Comparison of ENCODE assay signal across 3 cellular contexts in genomic region chrX:115732530-115732929, GRCh38.
TF ChIP-seq lines count a peak whose summit lies in the region.

No MANE protein-coding gene starts in this region.

TF ChIP-seq in HCT116, 20 proteins besides CTCF, POLR2A, EP300 and RAD21:
- TF ChIP-seq ZFX (IDR thresholded peaks at IDR 0.05), result peak; percentile 23; the same call in 1 of the 2 replicates

TF ChIP-seq in SK-N-SH treated with all-trans-retinoic acid at 6 μM for 48 hours, 23 proteins besides CTCF, POLR2A, EP300 and RAD21:
- peak; percentile 82; the same call in 1 of the 2 replicates for TF ChIP-seq CSDC2 (CRISPR knock-in tag; IDR thresholded peaks at IDR 0.05)
- TF ChIP-seq ZNF565 (CRISPR knock-in tag; conservative IDR thresholded peaks at IDR 0.05; ENCODE audit: low read depth), result 0 out of 2 replicates have a peak, but pooled peaks have one; percentile 39
- TF ChIP-seq, protein P1, sequence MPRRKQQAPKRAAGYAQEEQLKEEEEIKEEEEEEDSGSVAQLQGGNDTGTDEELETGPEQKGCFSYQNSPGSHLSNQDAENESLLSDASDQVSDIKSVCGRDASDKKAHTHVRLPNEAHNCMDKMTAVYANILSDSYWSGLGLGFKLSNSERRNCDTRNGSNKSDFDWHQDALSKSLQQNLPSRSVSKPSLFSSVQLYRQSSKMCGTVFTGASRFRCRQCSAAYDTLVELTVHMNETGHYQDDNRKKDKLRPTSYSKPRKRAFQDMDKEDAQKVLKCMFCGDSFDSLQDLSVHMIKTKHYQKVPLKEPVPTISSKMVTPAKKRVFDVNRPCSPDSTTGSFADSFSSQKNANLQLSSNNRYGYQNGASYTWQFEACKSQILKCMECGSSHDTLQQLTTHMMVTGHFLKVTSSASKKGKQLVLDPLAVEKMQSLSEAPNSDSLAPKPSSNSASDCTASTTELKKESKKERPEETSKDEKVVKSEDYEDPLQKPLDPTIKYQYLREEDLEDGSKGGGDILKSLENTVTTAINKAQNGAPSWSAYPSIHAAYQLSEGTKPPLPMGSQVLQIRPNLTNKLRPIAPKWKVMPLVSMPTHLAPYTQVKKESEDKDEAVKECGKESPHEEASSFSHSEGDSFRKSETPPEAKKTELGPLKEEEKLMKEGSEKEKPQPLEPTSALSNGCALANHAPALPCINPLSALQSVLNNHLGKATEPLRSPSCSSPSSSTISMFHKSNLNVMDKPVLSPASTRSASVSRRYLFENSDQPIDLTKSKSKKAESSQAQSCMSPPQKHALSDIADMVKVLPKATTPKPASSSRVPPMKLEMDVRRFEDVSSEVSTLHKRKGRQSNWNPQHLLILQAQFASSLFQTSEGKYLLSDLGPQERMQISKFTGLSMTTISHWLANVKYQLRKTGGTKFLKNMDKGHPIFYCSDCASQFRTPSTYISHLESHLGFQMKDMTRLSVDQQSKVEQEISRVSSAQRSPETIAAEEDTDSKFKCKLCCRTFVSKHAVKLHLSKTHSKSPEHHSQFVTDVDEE (CRISPR knock-in tag; IDR thresholded peaks at IDR 0.05), result 0 out of 2 replicates have a peak, but pooled peaks have one; percentile 49
- TF ChIP-seq, protein P2, sequence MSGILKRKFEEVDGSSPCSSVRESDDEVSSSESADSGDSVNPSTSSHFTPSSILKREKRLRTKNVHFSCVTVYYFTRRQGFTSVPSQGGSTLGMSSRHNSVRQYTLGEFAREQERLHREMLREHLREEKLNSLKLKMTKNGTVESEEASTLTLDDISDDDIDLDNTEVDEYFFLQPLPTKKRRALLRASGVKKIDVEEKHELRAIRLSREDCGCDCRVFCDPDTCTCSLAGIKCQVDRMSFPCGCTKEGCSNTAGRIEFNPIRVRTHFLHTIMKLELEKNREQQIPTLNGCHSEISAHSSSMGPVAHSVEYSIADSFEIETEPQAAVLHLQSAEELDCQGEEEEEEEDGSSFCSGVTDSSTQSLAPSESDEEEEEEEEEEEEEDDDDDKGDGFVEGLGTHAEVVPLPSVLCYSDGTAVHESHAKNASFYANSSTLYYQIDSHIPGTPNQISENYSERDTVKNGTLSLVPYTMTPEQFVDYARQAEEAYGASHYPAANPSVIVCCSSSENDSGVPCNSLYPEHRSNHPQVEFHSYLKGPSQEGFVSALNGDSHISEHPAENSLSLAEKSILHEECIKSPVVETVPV (CRISPR knock-in tag; IDR thresholded peaks at IDR 0.05), result 0 out of 2 replicates have a peak, but pooled peaks have one; percentile 48
- TF ChIP-seq ZFP3 (CRISPR knock-in tag; IDR thresholded peaks at IDR 0.05), result peak; percentile 80

TF ChIP-seq in GM12878, 131 proteins besides CTCF, POLR2A, EP300 and RAD21:
- 0 out of 2 replicates have a peak, but pooled peaks have one; percentile 35 for TF ChIP-seq GATAD2B (conservative IDR thresholded peaks at IDR 0.05; ENCODE audit: low read depth)
- TF ChIP-seq, protein P3, sequence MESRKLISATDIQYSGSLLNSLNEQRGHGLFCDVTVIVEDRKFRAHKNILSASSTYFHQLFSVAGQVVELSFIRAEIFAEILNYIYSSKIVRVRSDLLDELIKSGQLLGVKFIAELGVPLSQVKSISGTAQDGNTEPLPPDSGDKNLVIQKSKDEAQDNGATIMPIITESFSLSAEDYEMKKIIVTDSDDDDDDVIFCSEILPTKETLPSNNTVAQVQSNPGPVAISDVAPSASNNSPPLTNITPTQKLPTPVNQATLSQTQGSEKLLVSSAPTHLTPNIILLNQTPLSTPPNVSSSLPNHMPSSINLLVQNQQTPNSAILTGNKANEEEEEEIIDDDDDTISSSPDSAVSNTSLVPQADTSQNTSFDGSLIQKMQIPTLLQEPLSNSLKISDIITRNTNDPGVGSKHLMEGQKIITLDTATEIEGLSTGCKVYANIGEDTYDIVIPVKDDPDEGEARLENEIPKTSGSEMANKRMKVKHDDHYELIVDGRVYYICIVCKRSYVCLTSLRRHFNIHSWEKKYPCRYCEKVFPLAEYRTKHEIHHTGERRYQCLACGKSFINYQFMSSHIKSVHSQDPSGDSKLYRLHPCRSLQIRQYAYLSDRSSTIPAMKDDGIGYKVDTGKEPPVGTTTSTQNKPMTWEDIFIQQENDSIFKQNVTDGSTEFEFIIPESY (IDR thresholded peaks at IDR 0.05), result 0 out of 2 replicates have a peak, but pooled peaks have one; percentile 29
